In genomic region chr11:110297082-110297725, GRCh38 we compare ENCODE assay signal across 8 cellular contexts. TPM values are rescaled to one million over a fixed set of nuclear protein-coding genes. Genes with fewer than 3 reads are reported as not detected.
DNase-seq lines count a peak whose midpoint lies in the region; FAIRE-seq and TF ChIP-seq lines count a peak whose summit lies in the region.

No MANE protein-coding gene starts in this region.

- H3K4me3 ChIP-seq in OCI-LY3 (ENCODE audit: low read length): peak overlapping the region; percentile 97
- peak overlapping the region; percentile 81 for H3K4me3 ChIP-seq in endodermal cell (ENCODE audit: low read length)
- peak overlapping the region; percentile 71 to 73 for H3K4me3 ChIP-seq in neutrophil (ENCODE audit: low read depth in 1 of 2, low read length in 1 of 2)

- peaks cover 45% of the 10 kb centered on the region for H3K4me1 Mint-ChIP-seq in endodermal cell

- peak; percentile 35 for DNase-seq in EH (ENCODE audit: low read depth)
- DNase-seq in endodermal cell: peak; percentile 56
- DNase-seq in NCI-H2171 treated with DMSO at 0.1 percent for 48 hours (lab: John Stamatoyannopoulos, UW): no peak
- DNase-seq in NOMO-1 treated with DMSO at 0.1 percent for 48 hours (lab: John Stamatoyannopoulos, UW; ENCODE audit: unreplicated experiment): no peak
- no peak for DNase-seq in GM12891 (ENCODE audit: insufficient read length, low spot score)
- DNase-seq in NCI-H146 (lab: John Stamatoyannopoulos, UW): no peak

- peaks cover 39% of the 10 kb centered on the region for H3K79me2 ChIP-seq in OCI-LY3 (ENCODE audit: low read length)

- no peak for TF ChIP-seq POLR2A in GM12891 (IDR thresholded peaks at IDR 0.05; ENCODE audit: low read depth, low read length)

- H3K9me3 ChIP-seq in OCI-LY3 (ENCODE audit: insufficient read depth, low read length) (no peaks in the 10 kb centered on the region), endodermal cell (ENCODE audit: control insufficient read depth, low read length) (peaks cover 25% of the 10 kb centered on the region), neutrophil (no peaks in the 10 kb centered on the region)

- H3K4me1 ChIP-seq in OCI-LY3 (ENCODE audit: low read length): peaks cover 26% of the 10 kb centered on the region
- H3K4me1 ChIP-seq in endodermal cell (ENCODE audit: control insufficient read depth, insufficient read depth, low read length): peaks cover 3% of the 10 kb centered on the region
- H3K4me1 ChIP-seq in neutrophil (ENCODE audit: control insufficient read depth in 1 of 2, insufficient read depth in 1 of 2, low read depth in 1 of 2, low read length in 1 of 2): peaks cover 14 to 20% of the 10 kb centered on the region in 2 experiments

- 30 to 49% methylated on average over 7 to 10 of the region's 10 CpGs for WGBS in endodermal cell (ENCODE audit: insufficient coverage in 1 of 2, insufficient read length in 1 of 2), 2 experiments

- peak overlapping the region; percentile 86 for H3K27ac Mint-ChIP-seq in endodermal cell

- TF ChIP-seq CTCF in OCI-LY3 (IDR thresholded peaks at IDR 0.05; ENCODE audit: low read depth, low read length) (no peak), endodermal cell (conservative IDR thresholded peaks at IDR 0.05) (no peak), neutrophil (IDR thresholded peaks at IDR 0.05) (no peak)

- H4K20me1 ChIP-seq in OCI-LY3 (ENCODE audit: insufficient read depth, low read length): peaks cover 33% of the 10 kb centered on the region

- no peak overlapping the region for H3K27ac ChIP-seq in OCI-LY3 (ENCODE audit: low read length)
- peak overlapping the region; percentile 59 for H3K27ac ChIP-seq in endodermal cell (ENCODE audit: low read depth, low read length)
- no peak overlapping the region for H3K27ac ChIP-seq in neutrophil

- no peak for FAIRE-seq in GM12891 (lab: Jason Lieb, UNC)

- H3K27me3 Mint-ChIP-seq in endodermal cell (ENCODE audit: insufficient read depth): no peaks in the 10 kb centered on the region

- peaks cover 6% of the 10 kb centered on the region for H3K36me3 Mint-ChIP-seq in endodermal cell (ENCODE audit: low read depth)

- peak overlapping the region; percentile 33 for H2AFZ ChIP-seq in OCI-LY3 (ENCODE audit: low read depth, low read length)

- peak overlapping the region; percentile 61 for H3K9ac ChIP-seq in OCI-LY3 (ENCODE audit: low read length)
- H3K9ac ChIP-seq in endodermal cell (ENCODE audit: extremely low read depth, low read length, poor library complexity, severe bottlenecking): peak overlapping the region; percentile 51

- H3K4me3 Mint-ChIP-seq in endodermal cell: peak overlapping the region; percentile 77

- no peaks in the 10 kb centered on the region for H3K36me3 ChIP-seq in OCI-LY3 (replicated peaks; ENCODE audit: low read depth, low read length)
- no peaks in the 10 kb centered on the region for H3K36me3 ChIP-seq in endodermal cell (ENCODE audit: control insufficient read depth, insufficient read depth, low read length)
- no peaks in the 10 kb centered on the region for H3K36me3 ChIP-seq in neutrophil

- no peaks in the 10 kb centered on the region for H3K27me3 ChIP-seq in OCI-LY3 (ENCODE audit: low read depth, low read length)
- H3K27me3 ChIP-seq in endodermal cell (ENCODE audit: control insufficient read depth, insufficient read depth, low read length, poor library complexity, severe bottlenecking): no peaks in the 10 kb centered on the region
- H3K27me3 ChIP-seq in neutrophil: peaks cover 32% of the 10 kb centered on the region

- H3K9me3 Mint-ChIP-seq in endodermal cell: peaks cover 22% of the 10 kb centered on the region

- H3K4me2 ChIP-seq in OCI-LY3 (ENCODE audit: low read length): peak overlapping the region; percentile 69

TF ChIP-seq in GM12891, 5 proteins besides CTCF, POLR2A, EP300 and RAD21:
- no peak for TF ChIP-seq SPI1 (IDR thresholded peaks at IDR 0.05; ENCODE audit: low read depth, low read length)
- TF ChIP-seq POU2F2 (IDR thresholded peaks at IDR 0.05; ENCODE audit: low read depth, low read length): no peak
- TF ChIP-seq PAX5 (IDR thresholded peaks at IDR 0.05; ENCODE audit: insufficient read depth, low read length, severe bottlenecking): no peak
- no peak for TF ChIP-seq POLR2AphosphoS5 (IDR thresholded peaks at IDR 0.05; ENCODE audit: low read depth, low read length)

RNA-seq across cellular contexts. Expression of gene RDX, which starts 0.8 kb away (rescaled TPM):
- total RNA-seq in endodermal cell: 100 to 1,000 TPM; 121 to 127 TPM
- 120 TPM for polyA plus RNA-seq in endodermal cell (2013, experiment 1 of 2)
- 141 TPM for polyA plus RNA-seq in endodermal cell (2013, experiment 2 of 2)
- polyA plus RNA-seq in GM12891 (2012; ENCODE audit: low read depth, missing spikeins): 30.1 TPM

Comparison
In these comparisons a context has a peak if more than half of its experiments do, and no peak if none do; other contexts are left out.
1. DNase-seq: peak in EH (single experiment) and endodermal cell (single experiment); none in NCI-H2171 treated with DMSO at 0.1 percent for 48 hours (single experiment), NOMO-1 treated with DMSO at 0.1 percent for 48 hours (single experiment), GM12891 (single experiment) and NCI-H146 (single experiment).
2. Peak in every context shown above with its lines, with median percentiles within 50 percentile points of each other: H3K4me3 ChIP-seq.